In genomic region chr10:394439-395101, GRCh38 we compare ENCODE assay signal across 7 cellular contexts.
DNase-seq lines count a peak whose midpoint lies in the region; TF ChIP-seq lines count a peak whose summit lies in the region.
"Not testable (repeated sequence)": the region's sequence is repeated elsewhere in the genome, so short reads cannot be mapped to it uniquely, and the experiment has no call there.

No MANE protein-coding gene starts in this region.

- H3K9me3 ChIP-seq in spleen = not testable (repeated sequence)

- not testable (repeated sequence) for TF ChIP-seq CTCF in fibroblast of the aortic adventitia (IDR thresholded peaks at IDR 0.05; ENCODE audit: insufficient read depth, low read length); neural crest cell (conservative IDR thresholded peaks at IDR 0.05); spleen (IDR thresholded peaks at IDR 0.05 in 8 of 11, conservative IDR thresholded peaks at IDR 0.05 in 3 of 11)

- H3K4me1 Mint-ChIP-seq in immature natural killer cell = peaks cover 14 to 25% of the 10 kb centered on the region in 2 donors
- not testable (repeated sequence) for H3K4me1 Mint-ChIP-seq in neural crest cell

- peaks cover 0 to 13% (median 2%) of the 10 kb centered on the region in 6 donors for H3K36me3 ChIP-seq in spleen

- not testable (repeated sequence) for H3K27me3 Mint-ChIP-seq in immature natural killer cell (ENCODE audit: low read depth in 3 of 3); neural crest cell (ENCODE audit: low read depth)

- H3K4me1 ChIP-seq in spleen = peaks cover 0 to 28% (median 2%) of the 10 kb centered on the region in 6 donors

- H3K36me3 Mint-ChIP-seq in immature natural killer cell; neural crest cell (ENCODE audit: low read depth): not testable (repeated sequence)

- H3K4me3 Mint-ChIP-seq in immature natural killer cell (peak overlapping the region; percentile 55 to 71 (median 64)), neural crest cell (peak overlapping the region; percentile 60)

- DNase-seq in GM03348 (ENCODE audit: low spot score) = peak; percentile 20
- peak; percentile 46 for DNase-seq in RPMI7951 (ENCODE audit: low read depth)
- peak; percentile 70 for DNase-seq in astrocyte of the hippocampus (ENCODE audit: low read depth, low spot score)
- DNase-seq in fibroblast of the aortic adventitia (ENCODE audit: low read depth) = peak; percentile 11
- DNase-seq in immature natural killer cell = peak; percentile 61 to 74 (median 68)
- DNase-seq in neural crest cell (ENCODE audit: low read depth, low spot score) = peak; percentile 18
- peak; percentile 73 for DNase-seq in spleen

- H3K4me3 ChIP-seq in fibroblast of the aortic adventitia (ENCODE audit: low read depth, low read length) = not testable (repeated sequence)
- peak overlapping the region in 1 of 8 donors; percentile 27 for H3K4me3 ChIP-seq in spleen

- not testable (repeated sequence) for H3K9me3 Mint-ChIP-seq in immature natural killer cell, neural crest cell

- TF ChIP-seq POLR2A in spleen (IDR thresholded peaks at IDR 0.05) = not testable (repeated sequence)

- H3K27me3 ChIP-seq in spleen (replicated peaks in 1 of 7) = not testable (repeated sequence)

- H3K27ac Mint-ChIP-seq in immature natural killer cell = peak overlapping the region; percentile 89 to 95 (median 94)
- H3K27ac Mint-ChIP-seq in neural crest cell (ENCODE audit: unreplicated experiment) = peak overlapping the region; percentile 98

- WGBS in spleen, 5 donors = 45 to 59% (median 47%) methylated on average over 17 to 21 of the region's 21 CpGs

- H3K27ac ChIP-seq in spleen = peak overlapping the region in 7 of 8 donors; percentile 58 to 85 (median 70)

- intact Hi-C loops in spleen (cut with DNase I; ENCODE audit: low total_unique reads) = not testable (repeated sequence)

Comparison
In these comparisons a context has a peak if more than half of its experiments do, and no peak if none do; other contexts are left out.
1. DNase-seq: peak in every context shown above with its lines; median percentile 73 in spleen; 70 in astrocyte of the hippocampus; 68 in immature natural killer cell; 46 in RPMI7951; 20 in GM03348; 18 in neural crest cell; 11 in fibroblast of the aortic adventitia.